ENCODE assay signal across 8 cellular contexts in genomic region chr12:57744194-57744776, GRCh38. TPM values are rescaled to one million over a fixed set of nuclear protein-coding genes. Genes with fewer than 3 reads are reported as not detected.
DNase-seq lines count a peak whose midpoint lies in the region; TF ChIP-seq lines count a peak whose summit lies in the region.

No MANE protein-coding gene starts in this region.

- TF ChIP-seq CTCF in HFFc6 (IDR thresholded peaks at IDR 0.05) (no peak), fibroblast of the aortic adventitia (IDR thresholded peaks at IDR 0.05; ENCODE audit: insufficient read depth, low read length) (no peak), ovary (IDR thresholded peaks at IDR 0.05) (no peak), uterus (IDR thresholded peaks at IDR 0.05) (no peak)

- H3K27ac ChIP-seq in ovary (peak overlapping the region; percentile 92 to 95), uterus (peak overlapping the region; percentile 97 to 98)

- H3K27ac Mint-ChIP-seq in HFFc6, result peak overlapping the region; percentile 99

- H3K4me3 ChIP-seq in fibroblast of the aortic adventitia (ENCODE audit: low read depth, low read length) (peak overlapping the region; percentile 94), ovary (peak overlapping the region; percentile 56), uterus (peak overlapping the region; percentile 82 to 96)

- TF ChIP-seq EP300 in ovary (IDR thresholded peaks at IDR 0.05), result no peak

- 3 to 5% (median 4%) methylated on average over 21 of the region's 21 CpGs for WGBS in ovary, 3 donors

- H3K9me3 ChIP-seq in ovary (no peaks in the 10 kb centered on the region), uterus (no peaks in the 10 kb centered on the region)

- H3K27me3 Mint-ChIP-seq in HFFc6 (ENCODE audit: insufficient read depth), result peaks cover 20% of the 10 kb centered on the region

- H3K4me1 Mint-ChIP-seq in HFFc6 (ENCODE audit: low read depth), result peaks cover 24% of the 10 kb centered on the region

- H3K4me1 ChIP-seq in ovary (ENCODE audit: insufficient read depth), result peaks cover 7% of the 10 kb centered on the region
- no peaks in the 10 kb centered on the region for H3K4me1 ChIP-seq in uterus

- peak overlapping the region; percentile 98 for H3K4me3 Mint-ChIP-seq in HFFc6

- H3K36me3 ChIP-seq in ovary (no peaks in the 10 kb centered on the region), uterus (no peaks in the 10 kb centered on the region)

- H3K9me3 Mint-ChIP-seq in HFFc6, result peaks cover 3% of the 10 kb centered on the region; the same call in 1 of the 2 replicates

- H3K36me3 Mint-ChIP-seq in HFFc6 (ENCODE audit: low read depth), result peaks cover 26% of the 10 kb centered on the region

- no peak for TF ChIP-seq POLR2A in ovary (IDR thresholded peaks at IDR 0.05)
- TF ChIP-seq POLR2A in uterus (IDR thresholded peaks at IDR 0.05), result no peak

- intact Hi-C loops in ovary (cut with DNase I), result no loop called here
- intact Hi-C loops in uterus (cut with DNase I; ENCODE audit: low total_unique reads), result no loop called here

- DNase-seq in NCI-H2081 (lab: John Stamatoyannopoulos, UW) (peak; percentile 79 to 82), NCI-H2081 treated with DMSO at 0.1 percent for 48 hours (lab: John Stamatoyannopoulos, UW) (no peak), HFFc6 (peak; percentile 62), NCI-H69 (lab: John Stamatoyannopoulos, UW) (peak; percentile 92), fibroblast of the aortic adventitia (ENCODE audit: low read depth) (peak; percentile 90), ovary (peak; percentile 60 to 86 (median 84)), uterus (peak; percentile 75)
- peak; percentile 80 for DNase-seq in activated T-cell treated with anti-CD3 and anti-CD28 coated beads, Interleukin-2, amount 50 U/mL, for 1 hour

- H3K27me3 ChIP-seq in ovary, result no peaks in the 10 kb centered on the region
- peaks cover 0 to 3% of the 10 kb centered on the region in 2 donors for H3K27me3 ChIP-seq in uterus

RNA-seq across cellular contexts. Expression of gene TSPAN31, which starts 0.6 kb away (rescaled TPM):
- total RNA-seq in HFFc6 (2021; fragmentation: NEBNext Ultra II Directional; extraction: Animal tissue kit (Norgen Biotek cat#: 25700)), result 10 to 100 TPM; 20.3 to 32.3 (median 24.3) TPM
- total RNA-seq in fibroblast of the aortic adventitia (ENCODE audit: low replicate concordance), result 17.3 and 43.9 TPM in 2 replicates
- 10 to 100 TPM; 27.7 to 64.0 (median 32.5) TPM for total RNA-seq in ovary
- 10 to 100 TPM; 44.0 to 63.7 TPM for polyA plus RNA-seq in ovary
- total RNA-seq in uterus, result 100 to 1,000 TPM in 1 of 4 donors, 10 to 100 TPM in 3; 38.2 to 103 (median 51.0) TPM

RNA-seq across cellular contexts. Expression of gene AGAP2, which starts 5.7 kb away (rescaled TPM):
- total RNA-seq in HFFc6 (2021; fragmentation: NEBNext Ultra II Directional; extraction: Animal tissue kit (Norgen Biotek cat#: 25700)), result under 1 TPM; 0.14 to 0.18 (median 0.14) TPM
- total RNA-seq in fibroblast of the aortic adventitia (ENCODE audit: low replicate concordance) (0.25 and 0.27 TPM in 2 replicates), ovary (under 1 TPM; 0.34 to 0.99 (median 0.60) TPM), uterus (1 to 10 TPM in 3 of 4 donors, under 1 TPM in 1; 0.29 to 6.3 (median 2.6) TPM)
- polyA plus RNA-seq in ovary, result 1 to 10 TPM in 1 of 2 donors, under 1 TPM in 1; 0.33 to 1.3 TPM

RNA-seq across cellular contexts. Expression of gene CDK4, which starts 7.8 kb away (rescaled TPM):
- 100 to 1,000 TPM; 112 to 140 (median 116) TPM for total RNA-seq in HFFc6 (2021; fragmentation: NEBNext Ultra II Directional; extraction: Animal tissue kit (Norgen Biotek cat#: 25700))
- 208 and 588 TPM in 2 replicates for total RNA-seq in fibroblast of the aortic adventitia (ENCODE audit: low replicate concordance)
- total RNA-seq in ovary, result 100 to 1,000 TPM; 111 to 175 (median 122) TPM
- 100 to 1,000 TPM in 1 of 2 donors, 10 to 100 TPM in 1; 82.7 to 127 TPM for polyA plus RNA-seq in ovary
- total RNA-seq in uterus, result 100 to 1,000 TPM in 2 of 4 donors, 10 to 100 TPM in 2; 60.0 to 190 (median 110) TPM

RNA-seq across cellular contexts. Expression of gene MARCHF9, which starts 10.6 kb away (rescaled TPM):
- total RNA-seq in HFFc6 (2021; fragmentation: NEBNext Ultra II Directional; extraction: Animal tissue kit (Norgen Biotek cat#: 25700)), result 1 to 10 TPM in 4 of 6 experiments, under 1 TPM in 2; 0.94 to 3.2 (median 1.2) TPM
- total RNA-seq in fibroblast of the aortic adventitia (ENCODE audit: low replicate concordance) (0.57 and 2.1 TPM in 2 replicates), ovary (10 to 100 TPM in 1 of 7 donors, 1 to 10 TPM in 6; 5.0 to 15.2 (median 7.7) TPM), uterus (1 to 10 TPM in 3 of 4 donors, not detected in 1; 5.1 to 7.6 (median 6.8) TPM)
- 1 to 10 TPM; 5.0 to 7.9 TPM for polyA plus RNA-seq in ovary

RNA-seq across cellular contexts. Expression of gene CYP27B1, which starts 22.6 kb away (rescaled TPM):
- total RNA-seq in HFFc6 (2021; fragmentation: NEBNext Ultra II Directional; extraction: Animal tissue kit (Norgen Biotek cat#: 25700)), result 1 to 10 TPM in 3 of 6 experiments, under 1 TPM in 3; 0.57 to 1.8 (median 0.96) TPM
- total RNA-seq in fibroblast of the aortic adventitia (ENCODE audit: low replicate concordance) (0.45 TPM in 1 of 2 replicates, not detected in the other), ovary (1 to 10 TPM in 4 of 7 donors, under 1 TPM in 3; 0.12 to 2.5 (median 1.0) TPM), uterus (1 to 10 TPM in 1 of 4 donors, under 1 TPM in 1, not detected in 2; 0.28 to 1.2 TPM)
- under 1 TPM; 0.18 to 0.30 TPM for polyA plus RNA-seq in ovary
